In the genomic region with DNA sequence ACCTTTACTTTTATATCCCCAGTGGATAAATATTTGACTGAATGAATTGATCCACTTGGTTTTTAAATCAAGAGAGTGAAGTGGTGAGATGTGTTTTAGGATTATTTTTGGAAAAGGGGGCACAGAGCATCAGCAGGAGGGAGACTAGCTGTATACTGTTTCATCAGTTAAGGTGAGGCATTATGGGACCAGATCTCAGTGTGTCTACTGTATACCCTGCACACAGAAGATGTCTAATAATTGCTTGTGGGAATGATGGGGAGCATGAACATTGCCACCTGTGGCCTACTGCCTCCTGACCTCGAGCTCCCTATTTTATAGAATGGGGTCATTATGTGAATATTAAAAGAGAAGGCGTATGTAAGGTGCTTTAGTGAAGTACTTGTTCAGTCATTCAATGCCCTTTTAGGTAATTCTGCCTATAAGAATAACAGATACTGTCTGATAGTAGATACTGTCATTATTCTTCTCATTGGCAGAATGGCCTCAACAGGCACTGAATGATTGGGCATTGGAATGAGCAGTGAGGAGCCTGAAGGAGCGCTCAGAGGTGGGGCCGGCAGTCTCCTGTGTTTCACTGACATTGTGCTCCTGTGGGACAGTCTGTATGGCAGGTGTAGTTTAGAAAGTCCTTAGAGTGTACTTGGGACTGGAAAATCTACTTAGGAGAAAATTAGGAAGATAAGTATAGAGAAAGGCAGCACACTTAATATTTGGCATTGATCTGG, we compare ENCODE assay signal across 8 cellular contexts. TPM values are rescaled to one million over a fixed set of nuclear protein-coding genes. Genes with fewer than 3 reads are reported as not detected.
A peak's percentile ranks its signal among the peaks of the same experiment; 100 is the strongest.
DNase-seq lines count a peak whose midpoint lies in the region; ATAC-seq, FAIRE-seq and TF ChIP-seq lines count a peak whose summit lies in the region.

No MANE protein-coding gene starts in this region.

- peaks cover 48% of the 10 kb centered on the region for H3K4me1 Mint-ChIP-seq in activated CD8-positive, alpha-beta memory T cell treated with anti-CD3 and anti-CD28 coated beads, Interleukin-2, amount 10 ng/mL, durations not matched to agents 7 days and 5 days
- peaks cover 53% of the 10 kb centered on the region for H3K4me1 Mint-ChIP-seq in activated naive CD8-positive, alpha-beta T cell (ENCODE audit: low read depth)

- CTCF ChIA-PET in activated CD8-positive, alpha-beta memory T cell treated with anti-CD3 and anti-CD28 coated beads, Interleukin-2, amount 10 ng/mL, durations not matched to agents 7 days and 5 days (lab: Charles Lee): interaction anchor here (1.6 kb wide), 1 partner anchor 66 kb away, joined by 5 read pairs; no protein-coding TSS in a partner anchor

- H3K27ac ChIP-seq in kidney (ENCODE audit: low read depth in 2 of 2, low read length in 2 of 2) (peak overlapping the region; percentile 5 to 71), thymus (ENCODE audit: low read depth) (peak overlapping the region; percentile 25), SJCRH30 (no peak overlapping the region)

- no peaks in the 10 kb centered on the region for H3K27me3 Mint-ChIP-seq in activated CD8-positive, alpha-beta memory T cell treated with anti-CD3 and anti-CD28 coated beads, Interleukin-2, amount 10 ng/mL, durations not matched to agents 7 days and 5 days
- no peaks in the 10 kb centered on the region for H3K27me3 Mint-ChIP-seq in activated naive CD8-positive, alpha-beta T cell

- peak overlapping the region; percentile 45 to 78 for H3K4me3 ChIP-seq in kidney (ENCODE audit: low read length in 2 of 2)
- H3K4me3 ChIP-seq in thymus (ENCODE audit: low read length): peak overlapping the region; percentile 40
- no peak overlapping the region for H3K4me3 ChIP-seq in SJCRH30

- intact Hi-C loops in kidney (cut with DNase I): no loop called here

- H3K9me3 ChIP-seq in kidney (ENCODE audit: control insufficient read depth in 1 of 2, low read length in 2 of 2): no peaks in the 10 kb centered on the region
- H3K9me3 ChIP-seq in thymus (ENCODE audit: control insufficient read depth): no peaks in the 10 kb centered on the region
- no peaks in the 10 kb centered on the region for H3K9me3 ChIP-seq in SJCRH30 (replicated peaks)

- H3K27me3 ChIP-seq in thymus (ENCODE audit: control insufficient read depth, insufficient read depth): no peaks in the 10 kb centered on the region
- H3K27me3 ChIP-seq in SJCRH30: no peaks in the 10 kb centered on the region

- WGBS in thymus: 97% methylated on average over 4 of the region's 4 CpGs

- no peak for FAIRE-seq in kidney (lab: Jason Lieb, UNC)

- H3K4me1 ChIP-seq in kidney (ENCODE audit: control insufficient read depth in 1 of 2, insufficient read depth in 1 of 2, low read depth in 1 of 2, low read length in 2 of 2) (peaks cover 5 to 6% of the 10 kb centered on the region in 2 donors), thymus (ENCODE audit: control insufficient read depth, insufficient read depth, low read length) (peaks cover 7% of the 10 kb centered on the region), SJCRH30 (no peaks in the 10 kb centered on the region)

- H3K9ac ChIP-seq in kidney (ENCODE audit: low read length in 2 of 2): peak overlapping the region; percentile 38 to 49

- ATAC-seq in activated CD8-positive, alpha-beta memory T cell treated with anti-CD3 and anti-CD28 coated beads, Interleukin-2, amount 10 ng/mL, durations not matched to agents 7 days and 5 days: peak; percentile 27
- ATAC-seq in GM19023 (IDR thresholded peaks at IDR 0.05; ENCODE audit: unreplicated experiment): no peak

- no peak for TF ChIP-seq CTCF in kidney (IDR thresholded peaks at IDR 0.05; ENCODE audit: borderline replicate concordance, extremely low read depth, insufficient read depth)

- no peaks in the 10 kb centered on the region for H3K9me3 Mint-ChIP-seq in activated CD8-positive, alpha-beta memory T cell treated with anti-CD3 and anti-CD28 coated beads, Interleukin-2, amount 10 ng/mL, durations not matched to agents 7 days and 5 days (ENCODE audit: low read depth)
- no peaks in the 10 kb centered on the region for H3K9me3 Mint-ChIP-seq in activated naive CD8-positive, alpha-beta T cell (ENCODE audit: low read depth)

- no peak for DNase-seq in activated CD8-positive, alpha-beta memory T cell treated with anti-CD3 and anti-CD28 coated beads, Interleukin-2, amount 10 ng/mL, durations not matched to agents 7 days and 5 days
- DNase-seq in activated CD8-positive, alpha-beta memory T cell treated with anti-CD3 and anti-CD28 coated beads for 24 hours: no peak
- DNase-seq in kidney (no peak), putamen (ENCODE audit: low spot score) (no peak), SJCRH30 (no peak)

- peak overlapping the region; percentile 89 for H3K27ac Mint-ChIP-seq in activated CD8-positive, alpha-beta memory T cell treated with anti-CD3 and anti-CD28 coated beads, Interleukin-2, amount 10 ng/mL, durations not matched to agents 7 days and 5 days
- H3K27ac Mint-ChIP-seq in activated naive CD8-positive, alpha-beta T cell: peak overlapping the region; percentile 24

- H3K4me3 Mint-ChIP-seq in activated CD8-positive, alpha-beta memory T cell treated with anti-CD3 and anti-CD28 coated beads, Interleukin-2, amount 10 ng/mL, durations not matched to agents 7 days and 5 days: peak overlapping the region; percentile 74
- H3K4me3 Mint-ChIP-seq in activated naive CD8-positive, alpha-beta T cell: peak overlapping the region; percentile 80

- peaks cover 61% of the 10 kb centered on the region for H3K36me3 Mint-ChIP-seq in activated CD8-positive, alpha-beta memory T cell treated with anti-CD3 and anti-CD28 coated beads, Interleukin-2, amount 10 ng/mL, durations not matched to agents 7 days and 5 days
- peaks cover 17% of the 10 kb centered on the region for H3K36me3 Mint-ChIP-seq in activated naive CD8-positive, alpha-beta T cell

- H3K36me3 ChIP-seq in kidney (ENCODE audit: control insufficient read depth in 1 of 2, insufficient read depth in 2 of 2, low read length in 2 of 2): peaks cover 20 to 44% of the 10 kb centered on the region in 2 donors
- peaks cover 27% of the 10 kb centered on the region for H3K36me3 ChIP-seq in thymus (ENCODE audit: control insufficient read depth, insufficient read depth)
- peaks cover 80% of the 10 kb centered on the region for H3K36me3 ChIP-seq in SJCRH30

RNA-seq across cellular contexts. Expression of a gene that starts 47.4 kb away (rescaled TPM):
- 10 to 100 TPM; 36.2 to 41.2 TPM for total RNA-seq in activated CD8-positive, alpha-beta memory T cell treated with anti-CD3 and anti-CD28 coated beads, Interleukin-2, amount 10 ng/mL, durations not matched to agents 7 days and 5 days
- 53.2 TPM for total RNA-seq in kidney
- polyA plus RNA-seq in kidney (ENCODE audit: insufficient read depth, low read depth, low replicate concordance) (38.7 TPM), thymus (48.3 TPM)
- 41.7 and 43.2 TPM in 2 replicates for total RNA-seq in SJCRH30 (2014; rRNA removed; shearing (Covaris generic))

RNA-seq across cellular contexts. Expression of a gene that starts 49.2 kb away (rescaled TPM):
- 100 to 1,000 TPM; 143 to 155 TPM for total RNA-seq in activated CD8-positive, alpha-beta memory T cell treated with anti-CD3 and anti-CD28 coated beads, Interleukin-2, amount 10 ng/mL, durations not matched to agents 7 days and 5 days
- total RNA-seq in kidney: 127 TPM
- polyA plus RNA-seq in kidney (ENCODE audit: insufficient read depth, low read depth, low replicate concordance) (43.7 TPM), thymus (56.4 TPM)
- total RNA-seq in SJCRH30 (2014; rRNA removed; shearing (Covaris generic)): 80.2 and 85.7 TPM in 2 replicates
